In the genomic region with DNA sequence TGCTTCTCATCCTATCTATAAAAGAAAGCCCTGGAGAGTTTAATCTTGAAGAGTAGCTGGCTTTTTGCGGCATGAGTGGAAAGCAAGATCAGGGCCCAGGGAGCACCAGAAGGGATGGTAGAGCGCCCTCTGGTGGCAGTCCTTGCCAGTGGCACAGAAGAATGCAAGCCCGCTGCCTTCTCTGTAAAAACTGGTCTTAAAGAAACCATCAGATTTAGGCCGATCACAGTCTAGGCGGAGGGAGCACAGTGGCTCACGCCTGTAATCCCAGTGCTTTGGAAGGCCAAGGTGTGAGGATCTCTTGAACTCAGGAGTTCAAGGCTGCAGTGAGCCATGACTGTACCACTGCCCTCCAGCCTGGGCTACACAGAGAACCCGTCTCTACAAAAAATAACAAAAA, we compare ENCODE assay signal across 1 cellular context.
TF ChIP-seq lines count a peak whose summit lies in the region.

No MANE protein-coding gene starts in this region.

TF ChIP-seq in IMR-90, 13 proteins besides CTCF, POLR2A, EP300 and RAD21:
- TF ChIP-seq SMC3 (IDR thresholded peaks at IDR 0.05; ENCODE audit: low read depth, low read length) (peak; percentile 97), MAZ (IDR thresholded peaks at IDR 0.05; ENCODE audit: borderline replicate concordance, low read depth, low read length) (no peak), CHD1 (IDR thresholded peaks at IDR 0.05; ENCODE audit: low read depth, low read length) (no peak), RFX5 (IDR thresholded peaks at IDR 0.05; ENCODE audit: low read depth, low read length) (no peak)
- TF ChIP-seq, protein P1, sequence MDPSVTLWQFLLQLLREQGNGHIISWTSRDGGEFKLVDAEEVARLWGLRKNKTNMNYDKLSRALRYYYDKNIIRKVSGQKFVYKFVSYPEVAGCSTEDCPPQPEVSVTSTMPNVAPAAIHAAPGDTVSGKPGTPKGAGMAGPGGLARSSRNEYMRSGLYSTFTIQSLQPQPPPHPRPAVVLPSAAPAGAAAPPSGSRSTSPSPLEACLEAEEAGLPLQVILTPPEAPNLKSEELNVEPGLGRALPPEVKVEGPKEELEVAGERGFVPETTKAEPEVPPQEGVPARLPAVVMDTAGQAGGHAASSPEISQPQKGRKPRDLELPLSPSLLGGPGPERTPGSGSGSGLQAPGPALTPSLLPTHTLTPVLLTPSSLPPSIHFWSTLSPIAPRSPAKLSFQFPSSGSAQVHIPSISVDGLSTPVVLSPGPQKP (IDR thresholded peaks at IDR 0.05; ENCODE audit: borderline replicate concordance, low read depth, low read length), result no peak
